In the genomic region with DNA sequence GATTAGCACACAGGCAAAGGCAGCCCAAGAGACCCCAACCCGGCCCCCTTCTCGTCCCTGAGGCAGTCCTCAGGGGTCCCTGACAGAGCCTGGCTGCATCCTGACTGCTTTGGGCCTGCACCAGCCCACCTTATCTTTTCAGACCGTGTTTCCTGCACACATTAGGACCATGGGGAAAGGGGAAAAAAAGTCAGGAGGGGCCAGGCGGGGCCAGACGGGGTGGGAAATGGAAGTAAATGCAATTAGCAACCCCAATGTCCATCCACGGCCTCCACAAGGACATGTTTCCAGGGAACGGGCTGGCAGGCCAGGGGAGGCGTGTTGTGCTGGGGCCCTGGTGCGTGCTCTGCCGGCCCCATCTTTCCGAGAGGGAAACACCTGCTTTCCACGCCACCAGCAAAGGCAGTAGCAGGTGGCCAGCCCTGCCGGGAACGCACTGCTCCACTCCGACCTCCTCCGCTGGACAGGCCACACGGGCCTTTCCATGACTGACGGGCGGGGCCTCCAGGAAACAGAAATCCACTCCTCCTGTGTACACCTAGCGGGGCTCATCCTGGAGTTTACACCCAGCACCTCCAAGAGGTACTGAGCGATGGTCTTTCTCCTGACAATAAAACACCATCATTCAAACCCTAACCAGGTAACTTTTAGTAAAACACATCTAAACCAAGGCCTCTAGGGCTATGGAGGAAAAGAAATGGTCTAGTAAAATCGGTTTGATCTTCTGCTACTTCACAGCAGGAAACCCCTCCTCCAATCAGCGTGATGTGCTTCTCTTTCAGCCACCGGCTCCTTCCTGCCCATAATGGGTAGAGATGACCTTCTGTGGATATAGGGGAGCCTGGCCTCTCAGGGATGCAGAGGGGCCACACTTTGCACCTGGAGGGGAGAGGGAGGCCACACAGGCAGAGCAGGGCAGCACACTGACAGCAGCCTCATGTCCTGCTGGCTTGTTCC, we compare ENCODE assay signal across 8 cellular contexts. TPM values are rescaled to one million over a fixed set of nuclear protein-coding genes. Genes with fewer than 3 reads are reported as not detected.
DNase-seq lines count a peak whose midpoint lies in the region; ATAC-seq, FAIRE-seq and TF ChIP-seq lines count a peak whose summit lies in the region.

No MANE protein-coding gene starts in this region.

- peak overlapping the region; percentile 91 for H3K27ac Mint-ChIP-seq in activated naive CD8-positive, alpha-beta T cell treated with anti-CD3 and anti-CD28 coated beads for 36 hours
- H3K27ac Mint-ChIP-seq in stimulated activated effector memory CD8-positive, alpha-beta T cell treated with anti-CD3 and anti-CD28 coated beads, Interleukin-12 subunit alpha, Interleukin-12 subunit beta, amount 100 ng/mL, for 72 hours = peak overlapping the region; percentile 94

- ATAC-seq in HCT116 (no peak), GM21390 (IDR thresholded peaks at IDR 0.05; ENCODE audit: unreplicated experiment) (no peak), GM18520 (IDR thresholded peaks at IDR 0.05; ENCODE audit: unreplicated experiment) (no peak)
- ATAC-seq in stimulated activated effector memory CD8-positive, alpha-beta T cell treated with anti-CD3 and anti-CD28 coated beads, Interleukin-12 subunit alpha, Interleukin-12 subunit beta, amount 100 ng/mL, for 72 hours = no peak

- H3K9ac ChIP-seq in HCT116 (ENCODE audit: low read length) = no peak overlapping the region
- H3K9ac ChIP-seq in keratinocyte (ENCODE audit: control insufficient read depth, extremely low read depth, insufficient read depth, low read length) = peak overlapping the region; percentile 26

- H3K36me3 ChIP-seq in HCT116 (ENCODE audit: control insufficient read depth in 1 of 2, insufficient read depth in 2 of 2, low read length in 2 of 2) (peaks cover 25 to 54% of the 10 kb centered on the region in 2 experiments), keratinocyte (ENCODE audit: control insufficient read depth in 2 of 2, extremely low read depth in 1 of 2, insufficient read depth in 2 of 2, low read length in 2 of 2) (peaks cover 25 to 57% of the 10 kb centered on the region in 2 experiments)

- RAD21 ChIA-PET in HCT116 (lab: Charles Lee; ENCODE audit: low non-redundant PET in 1 of 2, low total read pairs in 2 of 2, uncharacterized antibody in 2 of 2, unreplicated experiment in 2 of 2) = no interaction called here

- H3K4me3 Mint-ChIP-seq in activated naive CD8-positive, alpha-beta T cell treated with anti-CD3 and anti-CD28 coated beads for 36 hours = peak overlapping the region; percentile 64
- H3K4me3 Mint-ChIP-seq in stimulated activated effector memory CD8-positive, alpha-beta T cell treated with anti-CD3 and anti-CD28 coated beads, Interleukin-12 subunit alpha, Interleukin-12 subunit beta, amount 100 ng/mL, for 72 hours = peak overlapping the region; percentile 87

- CTCF ChIA-PET in HCT116 (lab: Charles Lee) = no interaction called here

- no peaks in the 10 kb centered on the region for H3K27me3 ChIP-seq in HCT116 (ENCODE audit: insufficient read depth, low read length)
- no peaks in the 10 kb centered on the region for H3K27me3 ChIP-seq in keratinocyte (ENCODE audit: control insufficient read depth, extremely low read depth, insufficient read depth, low read length)

- POLR2A ChIA-PET in HCT116 (lab: Charles Lee) = no interaction called here

- DNase-seq in HCT116 (ENCODE audit: low read depth, low spot score) = no peak
- no peak for DNase-seq in activated naive CD8-positive, alpha-beta T cell treated with anti-CD3 and anti-CD28 coated beads for 36 hours
- no peak for DNase-seq in keratinocyte (ENCODE audit: low read depth, low spot score)
- DNase-seq in stimulated activated effector memory CD8-positive, alpha-beta T cell treated with anti-CD3 and anti-CD28 coated beads, Interleukin-12 subunit alpha, Interleukin-12 subunit beta, amount 100 ng/mL, for 72 hours (ENCODE audit: low spot score in 2 of 2) = no peak
- DNase-seq in GM03348 (ENCODE audit: low spot score) = no peak
- no peak for DNase-seq in OCI-M1 (lab: John Stamatoyannopoulos, UW)

- H3K9me1 ChIP-seq in keratinocyte (ENCODE audit: control insufficient read depth, extremely low read depth, insufficient read depth, low read length) = peaks cover 14% of the 10 kb centered on the region

- H4K20me1 ChIP-seq in HCT116 (ENCODE audit: insufficient read depth) (no peaks in the 10 kb centered on the region), keratinocyte (ENCODE audit: control insufficient read depth, extremely low read depth, insufficient read depth, low read length) (peaks cover 24% of the 10 kb centered on the region)

- TF ChIP-seq RAD21 in HCT116 (IDR thresholded peaks at IDR 0.05; ENCODE audit: low read depth) = no peak

- no peak for FAIRE-seq in keratinocyte (lab: Jason Lieb, UNC)

- H3K79me2 ChIP-seq in HCT116 (ENCODE audit: insufficient read depth, low read length) (peaks cover 93% of the 10 kb centered on the region), keratinocyte (ENCODE audit: control insufficient read depth, insufficient read depth, low read length) (peaks cover 79% of the 10 kb centered on the region)

- peaks cover 62% of the 10 kb centered on the region for H3K36me3 Mint-ChIP-seq in activated naive CD8-positive, alpha-beta T cell treated with anti-CD3 and anti-CD28 coated beads for 36 hours
- peaks cover 99% of the 10 kb centered on the region for H3K36me3 Mint-ChIP-seq in stimulated activated effector memory CD8-positive, alpha-beta T cell treated with anti-CD3 and anti-CD28 coated beads, Interleukin-12 subunit alpha, Interleukin-12 subunit beta, amount 100 ng/mL, for 72 hours

- TF ChIP-seq POLR2A in HCT116 (IDR thresholded peaks at IDR 0.05; ENCODE audit: borderline replicate concordance, extremely low read depth, insufficient read depth, insufficient read length) = no peak

- no peak for TF ChIP-seq CTCF in HCT116 (IDR thresholded peaks at IDR 0.05 in 2 of 3, conservative IDR thresholded peaks at IDR 0.05 in 1 of 3; ENCODE audit: borderline replicate concordance in 1 of 3, insufficient read depth in 1 of 3, low read depth in 2 of 3, low read length in 2 of 3)
- TF ChIP-seq CTCF in keratinocyte (optimal IDR thresholded peaks at IDR 0.05 in 1 of 3, IDR thresholded peaks at IDR 0.05 in 1 of 3, conservative IDR thresholded peaks at IDR 0.05 in 1 of 3; ENCODE audit: extremely low read depth in 1 of 3, insufficient read depth in 2 of 3, low read length in 3 of 3) = no peak

- H3K27ac ChIP-seq in HCT116 (ENCODE audit: low read depth, low read length) = peak overlapping the region; percentile 27; the same call in 1 of the 2 replicates
- no peak overlapping the region for H3K27ac ChIP-seq in keratinocyte (ENCODE audit: control insufficient read depth, insufficient read depth, low read length)

- H3K9me3 Mint-ChIP-seq in activated naive CD8-positive, alpha-beta T cell treated with anti-CD3 and anti-CD28 coated beads for 36 hours = peaks cover 5% of the 10 kb centered on the region
- no peaks in the 10 kb centered on the region for H3K9me3 Mint-ChIP-seq in stimulated activated effector memory CD8-positive, alpha-beta T cell treated with anti-CD3 and anti-CD28 coated beads, Interleukin-12 subunit alpha, Interleukin-12 subunit beta, amount 100 ng/mL, for 72 hours

- no peaks in the 10 kb centered on the region for H3K9me2 ChIP-seq in HCT116 (ENCODE audit: insufficient read depth)

- H3K9me3 ChIP-seq in HCT116 (ENCODE audit: control insufficient read depth in 1 of 2, insufficient read depth in 1 of 2, low read depth in 1 of 2, low read length in 2 of 2) (no peaks in the 10 kb centered on the region), keratinocyte (ENCODE audit: control insufficient read depth, low read depth, low read length) (no peaks in the 10 kb centered on the region)

- H3K4me2 ChIP-seq in HCT116 (ENCODE audit: low read length) = no peak overlapping the region
- peak overlapping the region; percentile 60 for H3K4me2 ChIP-seq in keratinocyte (ENCODE audit: control insufficient read depth, extremely low read depth, insufficient read depth, low read depth, low read length)

- H3K4me1 Mint-ChIP-seq in activated naive CD8-positive, alpha-beta T cell treated with anti-CD3 and anti-CD28 coated beads for 36 hours = peaks cover 86% of the 10 kb centered on the region
- peaks cover 88% of the 10 kb centered on the region for H3K4me1 Mint-ChIP-seq in stimulated activated effector memory CD8-positive, alpha-beta T cell treated with anti-CD3 and anti-CD28 coated beads, Interleukin-12 subunit alpha, Interleukin-12 subunit beta, amount 100 ng/mL, for 72 hours

- H3K4me3 ChIP-seq in HCT116 (replicated peaks in 1 of 2; ENCODE audit: low read depth in 1 of 2, low read length in 2 of 2) (no peak overlapping the region), keratinocyte (ENCODE audit: control insufficient read depth in 2 of 3, extremely low read depth in 1 of 3, insufficient read depth in 2 of 3, low read depth in 1 of 3, low read length in 3 of 3) (no peak overlapping the region)

- intact Hi-C loops in HCT116 (cut with micrococcal nuclease) = no loop called here

- no TSS peak for BruUV-seq in HCT116 (replicated peaks; lab: Mats Ljungman, UMichigan)

- H2AFZ ChIP-seq in HCT116 (ENCODE audit: low read depth, low read length, poor library complexity, severe bottlenecking) (no peak overlapping the region), keratinocyte (ENCODE audit: control insufficient read depth, low read length) (no peak overlapping the region)

- dilution Hi-C loops in keratinocyte (cut with MboI; ENCODE audit: extremely low pct_ligation_motif_present, low sequenced_read_pairs) = no loop called here

- peaks cover 10 to 61% of the 10 kb centered on the region in 2 experiments for H3K4me1 ChIP-seq in HCT116 (ENCODE audit: control insufficient read depth in 1 of 2, insufficient read depth in 2 of 2, low read length in 2 of 2)
- H3K4me1 ChIP-seq in keratinocyte (ENCODE audit: control insufficient read depth, extremely low read depth, insufficient read depth, low read length) = peaks cover 65% of the 10 kb centered on the region

- H3K27me3 Mint-ChIP-seq in activated naive CD8-positive, alpha-beta T cell treated with anti-CD3 and anti-CD28 coated beads for 36 hours = no peaks in the 10 kb centered on the region

RNA-seq across cellular contexts. Expression of a gene that starts 7.2 kb away (rescaled TPM):
- 48.1 TPM for total RNA-seq in HCT116 (2021; ENCODE audit: unreplicated experiment)
- polyA plus RNA-seq in HCT116 (2012) = 43.5 and 70.0 TPM in 2 replicates
- total RNA-seq in activated naive CD8-positive, alpha-beta T cell treated with anti-CD3 and anti-CD28 coated beads for 36 hours = 100 to 1,000 TPM; 103 to 112 TPM
- 73.9 to 192 TPM (median 75.6 TPM) in 3 replicates for polyA plus RNA-seq in keratinocyte
- polyA plus RNA-seq in keratinocyte (2011; ENCODE audit: low read depth) = 89.7 TPM
- polyA plus RNA-seq in keratinocyte (2011; cell fraction: cytosol; rRNA removed) = 69.4 and 117 TPM in 2 replicates
- 139 and 148 TPM in 2 replicates for polyA plus RNA-seq in keratinocyte (2011; cell fraction: nucleus; rRNA removed)
- 50.2 and 134 TPM in 2 replicates for polyA plus RNA-seq in keratinocyte (2012; ENCODE audit: low replicate concordance)
- 107 to 412 TPM (median 144 TPM) in 3 replicates for polyA minus RNA-seq in keratinocyte
- polyA minus RNA-seq in keratinocyte (2011; cell fraction: cytosol; rRNA and poly(A)+ RNA removed) = 120 TPM
- 91.0 and 135 TPM in 2 replicates for polyA minus RNA-seq in keratinocyte (2011; cell fraction: nucleus; rRNA and poly(A)+ RNA removed)

RNA-seq across cellular contexts. Expression of a gene that starts 26.7 kb away (rescaled TPM):
- total RNA-seq in HCT116 (2021; ENCODE audit: unreplicated experiment) = 30.1 TPM
- 19.3 TPM in 2 replicates for polyA plus RNA-seq in HCT116 (2012)
- total RNA-seq in activated naive CD8-positive, alpha-beta T cell treated with anti-CD3 and anti-CD28 coated beads for 36 hours = under 1 TPM; 0.46 to 0.54 TPM
- 2.2 to 4.0 TPM (median 2.5 TPM) in 3 replicates for polyA plus RNA-seq in keratinocyte
- polyA plus RNA-seq in keratinocyte (2011; ENCODE audit: low read depth) = 2.5 TPM
- 1.4 and 3.5 TPM in 2 replicates for polyA plus RNA-seq in keratinocyte (2011; cell fraction: cytosol; rRNA removed)
- 9.9 and 12.9 TPM in 2 replicates for polyA plus RNA-seq in keratinocyte (2011; cell fraction: nucleus; rRNA removed)
- 6.3 and 7.4 TPM in 2 replicates for polyA plus RNA-seq in keratinocyte (2012; ENCODE audit: low replicate concordance)
- polyA minus RNA-seq in keratinocyte = 3.6 to 9.7 TPM (median 5.5 TPM) in 3 replicates
- polyA minus RNA-seq in keratinocyte (2011; cell fraction: cytosol; rRNA and poly(A)+ RNA removed) = 4.6 TPM
- 11.5 and 16.9 TPM in 2 replicates for polyA minus RNA-seq in keratinocyte (2011; cell fraction: nucleus; rRNA and poly(A)+ RNA removed)

RNA-seq across cellular contexts. Expression of a gene that starts 45.8 kb away (rescaled TPM):
- total RNA-seq in HCT116 (2021; ENCODE audit: unreplicated experiment) = 24.7 TPM
- 16.7 and 18.3 TPM in 2 replicates for polyA plus RNA-seq in HCT116 (2012)
- 10 to 100 TPM; 17.3 to 18.0 TPM for total RNA-seq in activated naive CD8-positive, alpha-beta T cell treated with anti-CD3 and anti-CD28 coated beads for 36 hours
- 2.4 to 5.7 TPM (median 4.5 TPM) in 3 replicates for polyA plus RNA-seq in keratinocyte
- 8.6 TPM for polyA plus RNA-seq in keratinocyte (2011; ENCODE audit: low read depth)
- 3.0 and 6.4 TPM in 2 replicates for polyA plus RNA-seq in keratinocyte (2011; cell fraction: cytosol; rRNA removed)
- polyA plus RNA-seq in keratinocyte (2011; cell fraction: nucleus; rRNA removed) = 15.8 and 21.8 TPM in 2 replicates
- polyA plus RNA-seq in keratinocyte (2012; ENCODE audit: low replicate concordance) = 13.5 and 26.7 TPM in 2 replicates
- 7.6 to 19.2 TPM (median 9.6 TPM) in 3 replicates for polyA minus RNA-seq in keratinocyte
- polyA minus RNA-seq in keratinocyte (2011; cell fraction: cytosol; rRNA and poly(A)+ RNA removed) = 27.4 TPM
- polyA minus RNA-seq in keratinocyte (2011; cell fraction: nucleus; rRNA and poly(A)+ RNA removed) = 18.6 and 21.2 TPM in 2 replicates

RNA-seq across cellular contexts. Expression of a gene that starts 53.3 kb away (rescaled TPM):
- total RNA-seq in HCT116 (2021; ENCODE audit: unreplicated experiment) = 10.9 TPM
- 14.2 and 15.1 TPM in 2 replicates for polyA plus RNA-seq in HCT116 (2012)
- total RNA-seq in activated naive CD8-positive, alpha-beta T cell treated with anti-CD3 and anti-CD28 coated beads for 36 hours = 10 to 100 TPM; 11.3 to 11.4 TPM
- polyA plus RNA-seq in keratinocyte = 13.7 to 20.6 TPM (median 16.4 TPM) in 3 replicates
- 7.8 TPM for polyA plus RNA-seq in keratinocyte (2011; ENCODE audit: low read depth)
- 16.3 and 20.1 TPM in 2 replicates for polyA plus RNA-seq in keratinocyte (2011; cell fraction: cytosol; rRNA removed)
- polyA plus RNA-seq in keratinocyte (2011; cell fraction: nucleus; rRNA removed) = 38.1 and 45.2 TPM in 2 replicates
- 14.8 and 20.4 TPM in 2 replicates for polyA plus RNA-seq in keratinocyte (2012; ENCODE audit: low replicate concordance)
- polyA minus RNA-seq in keratinocyte = 11.6 to 19.6 TPM (median 15.0 TPM) in 3 replicates
- 12.9 TPM for polyA minus RNA-seq in keratinocyte (2011; cell fraction: cytosol; rRNA and poly(A)+ RNA removed)
- 9.4 and 19.5 TPM in 2 replicates for polyA minus RNA-seq in keratinocyte (2011; cell fraction: nucleus; rRNA and poly(A)+ RNA removed)

Comparison
In these comparisons a context has a peak if more than half of its experiments do, and no peak if none do; other contexts are left out.
1. RNA of a gene that starts 26.7 kb away (total RNA-seq): 30.1 TPM in HCT116 (single experiment); 0.46 to 0.54 TPM in activated naive CD8-positive, alpha-beta T cell treated with anti-CD3 and anti-CD28 coated beads for 36 hours; every median in the first group is over 10 times any median in the second.